25 cellular contexts compared by ENCODE assay signal in the genomic region with DNA sequence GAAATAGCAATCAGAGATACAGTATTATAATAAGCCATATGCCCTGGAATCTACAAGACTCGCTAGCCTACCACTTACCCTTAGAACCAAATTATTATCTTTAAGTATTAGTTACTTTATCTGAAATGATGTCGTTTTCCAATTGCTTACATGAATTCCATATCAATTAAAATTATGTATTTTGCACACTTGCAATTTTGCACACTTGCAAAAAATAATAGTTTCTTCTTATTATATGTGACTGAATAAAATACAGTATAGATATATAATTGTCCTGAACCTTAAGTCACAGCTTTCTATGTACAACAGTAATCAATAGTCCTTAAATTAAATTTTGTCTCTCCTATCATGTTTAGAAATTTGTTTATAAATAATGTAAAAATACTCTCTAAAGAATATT.
A peak's percentile ranks its signal among the peaks of the same experiment; 100 is the strongest.
DNase-seq lines count a peak whose midpoint lies in the region; ATAC-seq, FAIRE-seq and TF ChIP-seq lines count a peak whose summit lies in the region.
"Had no signal": no experiment of that assay in that cellular context is flagged by ENCODE, and none has a peak within 500 bp of the region (broad histone marks: within the 10 kb centered on the region; RNA-seq: fewer than 3 reads in every experiment).

No MANE protein-coding gene starts in this region.

- no peak overlapping the region for H2AK5ac ChIP-seq in IMR-90 (ENCODE audit: low read depth, low read length)

- DNase-seq in IMR-90: no peak
- no peak for DNase-seq in RCC 7860 (ENCODE audit: low spot score)
- no peak for DNase-seq in activated CD4-positive, CD25-positive, alpha-beta regulatory T cell (lab: John Stamatoyannopoulos, UW)
- DNase-seq: 8988T; ACHN; BE2C; C1 segment of cervical spinal cord; CD4-positive, alpha-beta memory T cell; CD4-positive, CD25-positive, alpha-beta regulatory T cell; CD8-positive, alpha-beta memory T cell; COR-L47; DMS 273 treated with DMSO at 0.1 percent for 48 hours; DMS153; DMS53; DMS79; DND-41; EL; GDM1 had no signal

- H4K20me1 ChIP-seq in IMR-90 (ENCODE audit: insufficient read depth, low read length): no peaks in the 10 kb centered on the region
- H4K20me1 ChIP-seq: BLaER1 had no signal

- no peaks in the 10 kb centered on the region for H3K4me1 ChIP-seq in IMR-90 (ENCODE audit: control insufficient read depth, insufficient read depth, low read length)
- H3K4me1 ChIP-seq: BE2C, BLaER1 had no signal

- in situ Hi-C loops in IMR-90 (cut with MboI; ENCODE audit: low sequenced_read_pairs): no loop called here

- H3K9me3 ChIP-seq in IMR-90 (ENCODE audit: control insufficient read depth, insufficient read depth, low read length): peaks cover 6% of the 10 kb centered on the region; the same call in 1 of the 2 replicates
- H3K9me3 ChIP-seq: BE2C had no signal

- dilution Hi-C loops in IMR-90 (cut with HindIII; ENCODE audit: low sequenced_read_pairs, unreplicated experiment): no loop called here

- ATAC-seq in IMR-90 (ENCODE audit: low read depth): no peak
- ATAC-seq in GM21423 (IDR thresholded peaks at IDR 0.05; ENCODE audit: unreplicated experiment): no peak
- ATAC-seq in HG03108 (IDR thresholded peaks at IDR 0.05; ENCODE audit: unreplicated experiment): no peak
- ATAC-seq: GM12878 had no signal

- no peak overlapping the region for H2BK5ac ChIP-seq in IMR-90 (ENCODE audit: low read depth, low read length, poor library complexity, severe bottlenecking)

- intact Hi-C loops in IMR-90 (cut with micrococcal nuclease): no loop called here

- no peak overlapping the region for H3K27ac ChIP-seq in IMR-90 (ENCODE audit: insufficient read depth, low read length)
- H3K27ac ChIP-seq: BLaER1 had no signal

- FAIRE-seq in RCC 7860 (lab: Jason Lieb, UNC) (peak; percentile 10), endometrium (lab: Jason Lieb, UNC) (peak; percentile 46)
- FAIRE-seq: GM12878, GM12892, GM18507 had no signal

- H4K91ac ChIP-seq in IMR-90 (ENCODE audit: insufficient read depth, low read depth, low read length): no peak overlapping the region

- H3K9ac ChIP-seq in IMR-90 (ENCODE audit: low read depth, low read length): no peak overlapping the region
- H3K9ac ChIP-seq: BLaER1 had no signal

- TF ChIP-seq RAD21 in IMR-90 (IDR thresholded peaks at IDR 0.05; ENCODE audit: low read length): no peak

- H4K8ac ChIP-seq in IMR-90 (ENCODE audit: low read depth in 2 of 2, low read length in 2 of 2): no peak overlapping the region

- H3K4me2 ChIP-seq in IMR-90 (ENCODE audit: low read depth, low read length): no peak overlapping the region
- H3K4me2 ChIP-seq: BLaER1 had no signal

- H3K9me1 ChIP-seq in IMR-90 (ENCODE audit: insufficient read depth, low read length): no peaks in the 10 kb centered on the region

- H3K36me3 ChIP-seq in IMR-90 (ENCODE audit: control insufficient read depth, insufficient read depth, low read length): no peaks in the 10 kb centered on the region
- H3K36me3 ChIP-seq: BE2C, BLaER1 had no signal

- no peak overlapping the region for H3K4ac ChIP-seq in IMR-90 (ENCODE audit: low read depth, low read length)

- H3K18ac ChIP-seq in IMR-90 (ENCODE audit: low read depth, low read length): no peak overlapping the region

- no peak for TF ChIP-seq POLR2A in IMR-90 (IDR thresholded peaks at IDR 0.05; ENCODE audit: low read depth, low read length)

- TF ChIP-seq CTCF in IMR-90 (conservative IDR thresholded peaks at IDR 0.05; ENCODE audit: low read depth, low read length): no peak

- no peak overlapping the region for H3K14ac ChIP-seq in IMR-90 (replicated peaks; ENCODE audit: low read depth, low read length)

- no peak overlapping the region for H3K56ac ChIP-seq in IMR-90 (ENCODE audit: extremely low read depth, insufficient read depth, low read length)

- POLR2A ChIA-PET in IMR-90 (lab: Charles Lee; ENCODE audit: unreplicated experiment): no interaction called here

- no peak overlapping the region for H2BK120ac ChIP-seq in IMR-90 (ENCODE audit: low read depth, low read length)

- no peak overlapping the region for H4K5ac ChIP-seq in IMR-90 (ENCODE audit: low read depth, low read length)

- H3K27me3 ChIP-seq in IMR-90 (ENCODE audit: control insufficient read depth, insufficient read depth, low read length): no peaks in the 10 kb centered on the region
- H3K27me3 ChIP-seq: BE2C, BLaER1 had no signal

- H2BK15ac ChIP-seq in IMR-90 (ENCODE audit: low read depth, low read length): no peak overlapping the region

- CTCF ChIA-PET in IMR-90 (lab: Yijun Ruan, JAX): no interaction called here

- BruUV-seq in IMR-90 (replicated peaks; lab: Mats Ljungman, UMichigan): no TSS peak

- no peak overlapping the region for H2AK9ac ChIP-seq in IMR-90 (replicated peaks; ENCODE audit: low read depth, low read length, poor library complexity)

- H2AFZ ChIP-seq in IMR-90 (replicated peaks; ENCODE audit: low read length, poor library complexity): no peak overlapping the region

- no peak overlapping the region for H3K4me3 ChIP-seq in IMR-90 (ENCODE audit: insufficient read depth, low read depth, low read length)
- H3K4me3 ChIP-seq: BLaER1, GM12878 had no signal

- no peaks in the 10 kb centered on the region for H3K79me1 ChIP-seq in IMR-90 (ENCODE audit: low read depth in 1 of 2, low read length in 2 of 2)

- no peak overlapping the region for H2BK20ac ChIP-seq in IMR-90 (ENCODE audit: low read depth, low read length)

- no CpG with 5 or more reads among the region's 2 CpGs for WGBS in IMR-90 (ENCODE audit: extremely low coverage in 2 of 2, insufficient read length in 1 of 2), 2 experiments

- no peak overlapping the region for H3K23ac ChIP-seq in IMR-90 (ENCODE audit: low read depth, low read length)

TF ChIP-seq in IMR-90, 13 proteins besides CTCF, POLR2A, EP300 and RAD21:
- TF ChIP-seq MAFK (IDR thresholded peaks at IDR 0.05; ENCODE audit: low read depth, low read length) (peak; percentile 32; the same call in 1 of the 2 replicates), RCOR1 (IDR thresholded peaks at IDR 0.05; ENCODE audit: insufficient replicate concordance, low read length) (no peak)
